1 cellular context compared by ENCODE assay signal in genomic region chr17:9467518-9467917, GRCh38.
TF ChIP-seq lines count a peak whose summit lies in the region.

No MANE protein-coding gene starts in this region.

TF ChIP-seq in HEK293T, 16 proteins besides CTCF, POLR2A, EP300 and RAD21 (continued from another document):
- TF ChIP-seq, protein P1, sequence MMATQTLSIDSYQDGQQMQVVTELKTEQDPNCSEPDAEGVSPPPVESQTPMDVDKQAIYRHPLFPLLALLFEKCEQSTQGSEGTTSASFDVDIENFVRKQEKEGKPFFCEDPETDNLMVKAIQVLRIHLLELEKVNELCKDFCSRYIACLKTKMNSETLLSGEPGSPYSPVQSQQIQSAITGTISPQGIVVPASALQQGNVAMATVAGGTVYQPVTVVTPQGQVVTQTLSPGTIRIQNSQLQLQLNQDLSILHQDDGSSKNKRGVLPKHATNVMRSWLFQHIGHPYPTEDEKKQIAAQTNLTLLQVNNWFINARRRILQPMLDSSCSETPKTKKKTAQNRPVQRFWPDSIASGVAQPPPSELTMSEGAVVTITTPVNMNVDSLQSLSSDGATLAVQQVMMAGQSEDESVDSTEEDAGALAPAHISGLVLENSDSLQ (IDR thresholded peaks at IDR 0.05) = no peak
- no peak for TF ChIP-seq ZNF384 (IDR thresholded peaks at IDR 0.05)
- TF ChIP-seq ARNT (IDR thresholded peaks at IDR 0.05) = no peak
- TF ChIP-seq FOXA1 (IDR thresholded peaks at IDR 0.05) = no peak
